ENCODE assay signal across 8 cellular contexts in the genomic region with DNA sequence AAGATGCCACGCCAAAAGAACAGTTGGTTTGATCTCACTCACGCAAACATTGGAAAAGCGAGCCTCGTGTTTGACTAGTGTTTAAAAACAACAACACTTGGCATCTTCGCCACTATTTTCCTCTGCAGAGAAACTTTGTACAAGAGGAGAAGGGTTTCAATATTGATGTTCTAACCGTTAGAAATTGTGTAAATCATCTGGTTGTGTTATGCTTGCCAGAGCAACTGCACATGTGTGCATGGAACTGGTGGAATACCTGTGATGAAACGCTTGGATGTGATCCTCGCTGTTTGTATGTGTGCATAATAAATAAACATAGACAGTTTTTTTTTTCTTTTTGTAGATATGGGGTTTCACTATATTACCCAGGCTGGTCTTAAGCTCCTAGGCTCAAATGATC.
"Had no signal": no experiment of that assay in that cellular context is flagged by ENCODE, and none has a peak within 500 bp of the region (broad histone marks: within the 10 kb centered on the region; RNA-seq: fewer than 3 reads in every experiment).

No MANE protein-coding gene starts in this region.

- H3K4me1 ChIP-seq: HAP-1 had no signal

- H3K36me3 ChIP-seq: HAP-1 had no signal

- DNase-seq: GM23248, GOT3, H7, IMR-90, KBM-7 had no signal

- H3K9me3 ChIP-seq: HAP-1 had no signal

- ATAC-seq: HCT116 had no signal

- H2AFZ ChIP-seq: GM23248 had no signal

- H3K27ac ChIP-seq: GM23248, KMS-11 had no signal

- H3K4me3 ChIP-seq: GM23248, HAP-1 had no signal

- H3K9ac ChIP-seq: GM23248, KMS-11 had no signal

- H3K4me2 ChIP-seq: KMS-11 had no signal
